Comparison of ENCODE assay signal across 8 cellular contexts in the genomic region with DNA sequence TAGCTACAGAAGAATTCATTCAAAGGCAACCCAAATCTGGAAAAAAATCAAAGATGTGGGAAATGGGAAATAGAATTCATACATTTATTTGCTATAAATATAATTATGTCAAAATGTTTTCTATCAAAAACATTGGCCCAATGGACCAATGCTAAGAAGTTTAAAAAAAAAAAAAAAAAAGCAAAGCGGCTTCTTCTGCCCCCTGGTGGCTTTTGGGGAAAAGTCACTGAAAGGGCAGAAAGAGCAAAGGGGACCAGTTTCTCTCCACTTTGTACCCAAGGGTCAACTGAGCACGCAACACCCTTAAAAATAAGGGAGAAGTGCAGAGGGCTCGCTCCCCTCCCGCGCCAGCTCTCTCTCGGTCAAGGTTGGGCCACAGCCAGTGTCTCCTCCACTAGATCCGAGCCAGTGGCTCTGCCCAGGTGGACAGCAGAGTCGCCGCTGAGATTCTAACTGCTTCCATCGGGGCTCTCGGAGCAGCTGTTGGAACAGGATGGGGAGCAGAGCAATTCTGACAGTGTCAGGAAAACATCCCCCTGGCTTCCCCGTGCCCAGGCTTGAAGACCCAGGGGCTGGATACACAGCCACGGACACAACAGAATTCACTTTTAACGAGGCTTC.
DNase-seq lines count a peak whose midpoint lies in the region; ATAC-seq, FAIRE-seq and TF ChIP-seq lines count a peak whose summit lies in the region.

No MANE protein-coding gene starts in this region.

- H3K4me1 ChIP-seq in endothelial cell of umbilical vein (ENCODE audit: control insufficient read depth, extremely low read depth, insufficient read depth, low read length), result peaks cover 19% of the 10 kb centered on the region
- H3K4me1 ChIP-seq in neutrophil (ENCODE audit: control insufficient read depth in 1 of 2, insufficient read depth in 1 of 2, low read depth in 1 of 2, low read length in 1 of 2), result peaks cover 20 to 31% of the 10 kb centered on the region in 2 experiments

- no peaks in the 10 kb centered on the region for H3K79me2 ChIP-seq in endothelial cell of umbilical vein (ENCODE audit: control insufficient read depth, insufficient read depth, low read length)

- H3K4me3 ChIP-seq in endothelial cell of umbilical vein (replicated peaks in 1 of 3; ENCODE audit: insufficient read depth in 1 of 3, low read depth in 1 of 3, low read length in 3 of 3) (no peak overlapping the region), neutrophil (ENCODE audit: low read depth in 1 of 2, low read length in 1 of 2) (no peak overlapping the region)

- no peak overlapping the region for H3K27ac ChIP-seq in endothelial cell of umbilical vein (ENCODE audit: insufficient read depth, low read depth, low read length)
- H3K27ac ChIP-seq in neutrophil, result no peak overlapping the region

- POLR2A ChIA-PET in endothelial cell of umbilical vein (lab: Charles Lee), result no interaction called here

- H4K20me1 ChIP-seq in endothelial cell of umbilical vein (replicated peaks; ENCODE audit: control insufficient read depth, extremely low read depth, insufficient read depth, low read length), result no peaks in the 10 kb centered on the region

- no peaks in the 10 kb centered on the region for H3K9me3 ChIP-seq in endothelial cell of umbilical vein (replicated peaks; ENCODE audit: control insufficient read depth, insufficient read depth, low read length)
- H3K9me3 ChIP-seq in neutrophil, result no peaks in the 10 kb centered on the region

- BruUV-seq in endothelial cell of umbilical vein (replicated peaks; lab: Mats Ljungman, UMichigan), result no TSS peak

- FAIRE-seq in endothelial cell of umbilical vein (lab: Jason Lieb, UNC), result peak; percentile 33

- no peak for ATAC-seq in HG02840 (IDR thresholded peaks at IDR 0.05; ENCODE audit: low FRiP score, unreplicated experiment)
- ATAC-seq in HG02884 (IDR thresholded peaks at IDR 0.05; ENCODE audit: unreplicated experiment), result no peak

- dilution Hi-C loops in endothelial cell of umbilical vein (cut with MboI; ENCODE audit: extremely low pct_ligation_motif_present, low sequenced_read_pairs), result no loop called here

- CTCF ChIA-PET in endothelial cell of umbilical vein (lab: Charles Lee), result interaction anchor here (0.6 to 1.5 kb wide), 7 partner anchors 10 to 904 kb away, joined by 3 to 11 read pairs (median 3); partner anchors contain the start of gene ATE1

- no peaks in the 10 kb centered on the region for H3K36me3 ChIP-seq in endothelial cell of umbilical vein (ENCODE audit: control insufficient read depth in 2 of 2, extremely low read depth in 1 of 2, insufficient read depth in 2 of 2, low read length in 2 of 2)
- no peaks in the 10 kb centered on the region for H3K36me3 ChIP-seq in neutrophil

- no peak overlapping the region for H2AFZ ChIP-seq in endothelial cell of umbilical vein (ENCODE audit: low read depth, low read length)

- H3K27me3 ChIP-seq in endothelial cell of umbilical vein (ENCODE audit: control insufficient read depth in 2 of 2, insufficient read depth in 2 of 2, low read length in 2 of 2) (no peaks in the 10 kb centered on the region), neutrophil (peaks cover 60% of the 10 kb centered on the region)

- TF ChIP-seq CTCF in endothelial cell of umbilical vein (IDR thresholded peaks at IDR 0.05; ENCODE audit: extremely low read depth in 1 of 2, insufficient read depth in 1 of 2, low read depth in 1 of 2, low read length in 2 of 2), result peak; percentile 65 to 71
- TF ChIP-seq CTCF in neutrophil (IDR thresholded peaks at IDR 0.05), result peak; percentile 18

- no peaks in the 10 kb centered on the region for H3K9me1 ChIP-seq in endothelial cell of umbilical vein (replicated peaks; ENCODE audit: control insufficient read depth, extremely low read depth, insufficient read depth, low read length)

- intact Hi-C loops in endothelial cell of umbilical vein (cut with micrococcal nuclease), result loop anchor here (1.0 to 10.0 kb wide), 7 partner anchors 126 to 1510 kb away; partner anchors contain the start of gene FGFR2

- peak; percentile 32 for DNase-seq in stimulated activated CD4-positive, alpha-beta T cell treated with anti-CD3 and anti-CD28 coated beads, Interleukin-15, amount 100 ng/mL, for 24 hours
- no peak for DNase-seq in stimulated activated CD4-positive, alpha-beta T cell treated with anti-CD3 and anti-CD28 coated beads, Interleukin-1b, Interleukin-23, amount 100 ng/mL, for 48 hours
- peak; percentile 33 for DNase-seq in NCI-H460 (ENCODE audit: extremely low read depth, low read depth)
- DNase-seq in endothelial cell of umbilical vein (ENCODE audit: low read depth, low spot score), result no peak
- no peak for DNase-seq in NCI-H128 (lab: John Stamatoyannopoulos, UW; ENCODE audit: unreplicated experiment)

- no peak overlapping the region for H3K9ac ChIP-seq in endothelial cell of umbilical vein (replicated peaks; ENCODE audit: extremely low read depth, insufficient read depth, low read length)

- no peak overlapping the region for H3K4me2 ChIP-seq in endothelial cell of umbilical vein (ENCODE audit: insufficient read depth, low read length)

- TF ChIP-seq POLR2A in endothelial cell of umbilical vein (IDR thresholded peaks at IDR 0.05; ENCODE audit: low read depth, low read length), result no peak

TF ChIP-seq in endothelial cell of umbilical vein, 7 proteins besides CTCF, POLR2A, EP300 and RAD21:
- no peak for TF ChIP-seq GATA2 (IDR thresholded peaks at IDR 0.05; ENCODE audit: insufficient read depth, insufficient read length, low read depth, low read length)
- TF ChIP-seq FOS (IDR thresholded peaks at IDR 0.05; ENCODE audit: borderline replicate concordance, insufficient read depth, low read length), result no peak
- TF ChIP-seq MYC (IDR thresholded peaks at IDR 0.05; ENCODE audit: low read depth, low read length), result no peak
- no peak for TF ChIP-seq JUN (IDR thresholded peaks at IDR 0.05; ENCODE audit: borderline replicate concordance, insufficient read depth, insufficient read length, low read depth)
- no peak for TF ChIP-seq EZH2 (IDR thresholded peaks at IDR 0.05; ENCODE audit: borderline replicate concordance, low read depth, low read length, severe bottlenecking)
- TF ChIP-seq, protein P1, sequence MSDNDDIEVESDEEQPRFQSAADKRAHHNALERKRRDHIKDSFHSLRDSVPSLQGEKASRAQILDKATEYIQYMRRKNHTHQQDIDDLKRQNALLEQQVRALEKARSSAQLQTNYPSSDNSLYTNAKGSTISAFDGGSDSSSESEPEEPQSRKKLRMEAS (IDR thresholded peaks at IDR 0.05; ENCODE audit: insufficient read depth, insufficient read length), result no peak
- no peak for TF ChIP-seq POLR2AphosphoS5 (IDR thresholded peaks at IDR 0.05; ENCODE audit: insufficient read depth, low read depth, low read length)

Comparison
In these comparisons a context has a peak if more than half of its experiments do, and no peak if none do; other contexts are left out.
1. DNase-seq: peak in stimulated activated CD4-positive, alpha-beta T cell treated with anti-CD3 and anti-CD28 coated beads, Interleukin-15, amount 100 ng/mL, for 24 hours (single experiment) and NCI-H460 (single experiment); none in stimulated activated CD4-positive, alpha-beta T cell treated with anti-CD3 and anti-CD28 coated beads, Interleukin-1b, Interleukin-23, amount 100 ng/mL, for 48 hours (single experiment), endothelial cell of umbilical vein (single experiment) and NCI-H128 (single experiment).